In genomic region chr11:86302092-86302793, GRCh38 we compare ENCODE assay signal across 8 cellular contexts. TPM values are rescaled to one million over a fixed set of nuclear protein-coding genes. Genes with fewer than 3 reads are reported as not detected.
DNase-seq lines count a peak whose midpoint lies in the region; ATAC-seq, FAIRE-seq and TF ChIP-seq lines count a peak whose summit lies in the region.

A gene with protein sequence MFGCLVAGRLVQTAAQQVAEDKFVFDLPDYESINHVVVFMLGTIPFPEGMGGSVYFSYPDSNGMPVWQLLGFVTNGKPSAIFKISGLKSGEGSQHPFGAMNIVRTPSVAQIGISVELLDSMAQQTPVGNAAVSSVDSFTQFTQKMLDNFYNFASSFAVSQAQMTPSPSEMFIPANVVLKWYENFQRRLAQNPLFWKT (plus strand): TSS chr11:86302240. CDS start chr11:86302449, 209 bp downstream.

- ATAC-seq in HG03439 (IDR thresholded peaks at IDR 0.05; ENCODE audit: unreplicated experiment), result peak; percentile 99

- TF ChIP-seq CTCF in chondrocyte (IDR thresholded peaks at IDR 0.05) (no peak), kidney (IDR thresholded peaks at IDR 0.05; ENCODE audit: borderline replicate concordance, extremely low read depth, insufficient read depth) (no peak)

- intact Hi-C loops in kidney (cut with DNase I), result no loop called here

- H3K36me3 Mint-ChIP-seq in chondrocyte (ENCODE audit: low read depth), result peaks cover 3% of the 10 kb centered on the region

- H3K4me3 ChIP-seq in kidney (ENCODE audit: low read length in 2 of 2), result peak within 1 kb of the TSS; percentile 89 to 97

- peak; percentile 91 to 97 for DNase-seq in AML-193 (lab: John Stamatoyannopoulos, UW)
- DNase-seq in NCI-H510A treated with DMSO at 0.1 percent for 48 hours (lab: John Stamatoyannopoulos, UW), result peak; percentile 94
- DNase-seq in activated CD4-positive, alpha-beta T cell treated with anti-CD3 and anti-CD28 coated beads for 24 hours (ENCODE audit: low read depth in 2 of 2), result peak; percentile 90 to 93
- DNase-seq in chondrocyte (ENCODE audit: low spot score), result peak; percentile 100
- peak; percentile 100 for DNase-seq in kidney
- DNase-seq in stimulated activated CD4-positive, alpha-beta T cell treated with anti-CD3 and anti-CD28 coated beads, Interleukin-15, amount 100 ng/mL, for 24 hours, result peak; percentile 96

- H3K9me3 Mint-ChIP-seq in chondrocyte (ENCODE audit: low read depth), result no peaks in the 10 kb centered on the region

- peak; percentile 94 for FAIRE-seq in kidney (lab: Jason Lieb, UNC)

- peak within 1 kb of the TSS; percentile 87 to 93 for H3K27ac ChIP-seq in kidney (ENCODE audit: low read depth in 2 of 2, low read length in 2 of 2)

- H3K4me1 Mint-ChIP-seq in chondrocyte (ENCODE audit: low read depth), result peaks cover 21% of the 10 kb centered on the region

- H3K27me3 Mint-ChIP-seq in chondrocyte (ENCODE audit: low read depth), result no peaks in the 10 kb centered on the region

- peak within 1 kb of the TSS; percentile 99 for H3K27ac Mint-ChIP-seq in chondrocyte (ENCODE audit: unreplicated experiment)

- no peaks in the 10 kb centered on the region for H3K9me3 ChIP-seq in kidney (ENCODE audit: control insufficient read depth in 1 of 2, low read length in 2 of 2)

- H3K4me3 Mint-ChIP-seq in chondrocyte (ENCODE audit: unreplicated experiment), result peak within 1 kb of the TSS; percentile 99

- H3K9ac ChIP-seq in kidney (ENCODE audit: low read length in 2 of 2), result peak within 1 kb of the TSS; percentile 66 to 98

- H3K36me3 ChIP-seq in kidney (ENCODE audit: control insufficient read depth in 1 of 2, insufficient read depth in 2 of 2, low read length in 2 of 2), result no peaks in the 10 kb centered on the region

- H3K4me1 ChIP-seq in kidney (ENCODE audit: control insufficient read depth in 1 of 2, insufficient read depth in 1 of 2, low read depth in 1 of 2, low read length in 2 of 2), result peaks cover 0 to 6% of the 10 kb centered on the region in 2 donors

- peak; percentile 85 for TF ChIP-seq POLR2A in GM19193 (IDR thresholded peaks at IDR 0.05; ENCODE audit: extremely low read depth, insufficient read depth, insufficient read length)

RNA-seq across cellular contexts. Expression of the gene that starts here (rescaled TPM):
- total RNA-seq in chondrocyte (32.1 to 39.4 TPM (median 34.5 TPM) in 3 replicates), kidney (26.9 TPM)
- polyA plus RNA-seq in kidney (ENCODE audit: insufficient read depth, low read depth, low replicate concordance), result 47.0 TPM

Comparison
In these comparisons a context has a peak if more than half of its experiments do, and no peak if none do; other contexts are left out.
1. Peak in every context shown above with its lines: DNase-seq, ATAC-seq, H3K4me3 ChIP-seq and H3K27ac ChIP-seq.